Comparison of ENCODE assay signal across 22 cellular contexts in genomic region chr6:44708208-44708607, GRCh38.
"Had no signal": no experiment of that assay in that cellular context is flagged by ENCODE, and none has a peak within 500 bp of the region (broad histone marks: within the 10 kb centered on the region; RNA-seq: fewer than 3 reads in every experiment).

No MANE protein-coding gene starts in this region.

- H3K27me3 ChIP-seq: breast epithelium, gastroesophageal sphincter, testis, uterus had no signal

- H3K4me3 ChIP-seq: breast epithelium, gastroesophageal sphincter, SK-N-MC, testis, uterus had no signal

- H3K79me2 ChIP-seq: parathyroid adenoma had no signal

- H3K27me3 Mint-ChIP-seq: activated naive CD8-positive, alpha-beta T cell; central memory CD8-positive, alpha-beta T cell had no signal

- ATAC-seq: activated T-cell treated with anti-CD3 and anti-CD28 coated beads, Interleukin-2, amount 50 U/mL, for 72 hours; gastroesophageal sphincter; right cardiac atrium; T-cell had no signal

- DNase-seq: activated B cell treated with CpG ODN at 0.5 μM for 24 hours; activated CD8-positive, alpha-beta memory T cell treated with anti-CD3 and anti-CD28 coated beads, Interleukin-2, amount 50 U/mL, for 48 hours; activated gamma-delta T cell treated with Interleukin-2 at 50 U/mL for 16 hours; activated T-cell treated with anti-CD3 and anti-CD28 coated beads, Interleukin-2, amount 50 U/mL, for 72 hours; amniotic stem cell; head of caudate nucleus; hypothalamus; mesenchymal stem cell; right cardiac atrium; stimulated activated CD4-positive, alpha-beta T cell treated with anti-CD3 and anti-CD28 coated beads, Interleukin-4, amount 100 ng/mL, for 24 hours; T-cell; T-helper 9 cell; testis; trophoblast cell; uterus had no signal

- H3K9me3 ChIP-seq: breast epithelium, gastroesophageal sphincter, testis, uterus had no signal

- H2AFZ ChIP-seq: parathyroid adenoma had no signal

- H3K4me1 ChIP-seq: breast epithelium, gastroesophageal sphincter, parathyroid adenoma, testis, uterus had no signal

- H3K9ac ChIP-seq: parathyroid adenoma had no signal

- H3K36me3 Mint-ChIP-seq: activated naive CD8-positive, alpha-beta T cell; T-cell had no signal

- H3K27ac Mint-ChIP-seq: activated B cell treated with CpG ODN at 0.5 μM for 24 hours; activated naive CD8-positive, alpha-beta T cell; activated T-cell treated with anti-CD3 and anti-CD28 coated beads, Interleukin-2, amount 50 U/mL, for 72 hours; nephron; T-cell had no signal

- H3K4me1 Mint-ChIP-seq: activated B cell treated with CpG ODN at 0.5 μM for 24 hours; central memory CD8-positive, alpha-beta T cell; nephron had no signal

- H3K4me3 Mint-ChIP-seq: activated B cell treated with CpG ODN at 0.5 μM for 24 hours; activated naive CD8-positive, alpha-beta T cell; activated T-cell treated with anti-CD3 and anti-CD28 coated beads, Interleukin-2, amount 50 U/mL, for 72 hours; central memory CD8-positive, alpha-beta T cell; nephron; T-cell had no signal

- H3K27ac ChIP-seq: breast epithelium, gastroesophageal sphincter, parathyroid adenoma, SK-N-MC, testis, uterus had no signal
